Comparison of ENCODE assay signal across 1 cellular context in genomic region chr14:55000381-55000780, GRCh38.
TF ChIP-seq lines count a peak whose summit lies in the region.

No MANE protein-coding gene starts in this region.

TF ChIP-seq in HepG2, 621 proteins besides CTCF, POLR2A, EP300 and RAD21:
- TF ChIP-seq ZNF598 (CRISPR knock-in tag; IDR thresholded peaks at IDR 0.05; ENCODE audit: borderline replicate concordance), result no peak
- no peak for TF ChIP-seq ZIK1 (CRISPR knock-in tag; IDR thresholded peaks at IDR 0.05; ENCODE audit: borderline replicate concordance, low read depth)
- TF ChIP-seq THAP8 (CRISPR knock-in tag; IDR thresholded peaks at IDR 0.05; ENCODE audit: borderline replicate concordance), result no peak
- TF ChIP-seq ZNF746 (CRISPR knock-in tag; IDR thresholded peaks at IDR 0.05), result no peak
- TF ChIP-seq ZNF142 (CRISPR knock-in tag; IDR thresholded peaks at IDR 0.05), result no peak
- no peak for TF ChIP-seq CBX1 (IDR thresholded peaks at IDR 0.05; ENCODE audit: low read depth)
- TF ChIP-seq ZNF138 (CRISPR knock-in tag; IDR thresholded peaks at IDR 0.05; ENCODE audit: low read depth), result no peak
